ENCODE assay signal across 23 cellular contexts in genomic region chr11:110982214-110982613, GRCh38.
"Had no signal": no experiment of that assay in that cellular context is flagged by ENCODE, and none has a peak within 500 bp of the region (broad histone marks: within the 10 kb centered on the region; RNA-seq: fewer than 3 reads in every experiment).

No MANE protein-coding gene starts in this region.

- H3K4me3 Mint-ChIP-seq: naive thymus-derived CD4-positive, alpha-beta T cell had no signal

- H3K36me3 ChIP-seq: esophagus squamous epithelium, gastrocnemius medialis, heart right ventricle, left lung, lower lobe of right lung had no signal

- H3K9me3 ChIP-seq: esophagus squamous epithelium, gastrocnemius medialis, left lung had no signal

- ATAC-seq: esophagus mucosa; gastrocnemius medialis; heart right ventricle; left cardiac atrium; left lung; left ventricle myocardium superior; lower lobe of right lung; naive thymus-derived CD4-positive, alpha-beta T cell had no signal

- DNase-seq: dermis blood vessel endothelial cell; dorsolateral prefrontal cortex; effector CD4-positive, alpha-beta T cell; effector memory CD4-positive, alpha-beta T cell; erythroblast; esophagus squamous epithelium; foreskin fibroblast; foreskin melanocyte; gastrocnemius medialis; glutamatergic neuron; head of caudate nucleus; heart right ventricle; hippocampal formation; left cardiac atrium; left lung; left ventricle myocardium superior; lower lobe of right lung; mesenchymal stem cell; midbrain; naive thymus-derived CD4-positive, alpha-beta T cell had no signal

- H3K27ac Mint-ChIP-seq: naive thymus-derived CD4-positive, alpha-beta T cell had no signal

- H3K27ac ChIP-seq: coronary artery, dorsolateral prefrontal cortex, epithelial cell of prostate, esophagus squamous epithelium, gastrocnemius medialis, heart right ventricle, left lung, lower lobe of right lung had no signal

- H3K4me3 ChIP-seq: coronary artery, dorsolateral prefrontal cortex, esophagus squamous epithelium, gastrocnemius medialis, heart right ventricle, left lung, lower lobe of right lung had no signal

- H3K4me1 ChIP-seq: esophagus squamous epithelium, gastrocnemius medialis, heart right ventricle, left lung, lower lobe of right lung had no signal

- H3K27me3 ChIP-seq: dorsolateral prefrontal cortex, esophagus squamous epithelium, gastrocnemius medialis, heart right ventricle, left lung had no signal
